ENCODE assay signal across 2 cellular contexts in genomic region chr22:42367980-42368378, GRCh38.
TF ChIP-seq lines count a peak whose summit lies in the region.

No MANE protein-coding gene starts in this region.

TF ChIP-seq in SK-N-SH, 30 proteins besides CTCF, POLR2A, EP300 and RAD21 (continued from another document):
- TF ChIP-seq IRF3 (IDR thresholded peaks at IDR 0.05; ENCODE audit: low read depth, low read length) (no peak), SMC3 (IDR thresholded peaks at IDR 0.05; ENCODE audit: low read depth, low read length) (no peak), FOXJ3 (CRISPR knock-in tag; IDR thresholded peaks at IDR 0.05) (no peak), NFIC (IDR thresholded peaks at IDR 0.05; ENCODE audit: borderline replicate concordance) (no peak), GATA2 (CRISPR knock-in tag; IDR thresholded peaks at IDR 0.05) (no peak)
- TF ChIP-seq, protein P1, sequence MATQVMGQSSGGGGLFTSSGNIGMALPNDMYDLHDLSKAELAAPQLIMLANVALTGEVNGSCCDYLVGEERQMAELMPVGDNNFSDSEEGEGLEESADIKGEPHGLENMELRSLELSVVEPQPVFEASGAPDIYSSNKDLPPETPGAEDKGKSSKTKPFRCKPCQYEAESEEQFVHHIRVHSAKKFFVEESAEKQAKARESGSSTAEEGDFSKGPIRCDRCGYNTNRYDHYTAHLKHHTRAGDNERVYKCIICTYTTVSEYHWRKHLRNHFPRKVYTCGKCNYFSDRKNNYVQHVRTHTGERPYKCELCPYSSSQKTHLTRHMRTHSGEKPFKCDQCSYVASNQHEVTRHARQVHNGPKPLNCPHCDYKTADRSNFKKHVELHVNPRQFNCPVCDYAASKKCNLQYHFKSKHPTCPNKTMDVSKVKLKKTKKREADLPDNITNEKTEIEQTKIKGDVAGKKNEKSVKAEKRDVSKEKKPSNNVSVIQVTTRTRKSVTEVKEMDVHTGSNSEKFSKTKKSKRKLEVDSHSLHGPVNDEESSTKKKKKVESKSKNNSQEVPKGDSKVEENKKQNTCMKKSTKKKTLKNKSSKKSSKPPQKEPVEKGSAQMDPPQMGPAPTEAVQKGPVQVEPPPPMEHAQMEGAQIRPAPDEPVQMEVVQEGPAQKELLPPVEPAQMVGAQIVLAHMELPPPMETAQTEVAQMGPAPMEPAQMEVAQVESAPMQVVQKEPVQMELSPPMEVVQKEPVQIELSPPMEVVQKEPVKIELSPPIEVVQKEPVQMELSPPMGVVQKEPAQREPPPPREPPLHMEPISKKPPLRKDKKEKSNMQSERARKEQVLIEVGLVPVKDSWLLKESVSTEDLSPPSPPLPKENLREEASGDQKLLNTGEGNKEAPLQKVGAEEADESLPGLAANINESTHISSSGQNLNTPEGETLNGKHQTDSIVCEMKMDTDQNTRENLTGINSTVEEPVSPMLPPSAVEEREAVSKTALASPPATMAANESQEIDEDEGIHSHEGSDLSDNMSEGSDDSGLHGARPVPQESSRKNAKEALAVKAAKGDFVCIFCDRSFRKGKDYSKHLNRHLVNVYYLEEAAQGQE (IDR thresholded peaks at IDR 0.05; ENCODE audit: low read depth, low read length): no peak

TF ChIP-seq in SK-N-SH treated with all-trans-retinoic acid at 6 μM for 48 hours, 23 proteins besides CTCF, POLR2A, EP300 and RAD21 (continued from another document):
- TF ChIP-seq ARNTL (CRISPR knock-in tag; IDR thresholded peaks at IDR 0.05; ENCODE audit: borderline replicate concordance, low read depth): no peak
- no peak for TF ChIP-seq OSR1 (CRISPR knock-in tag; IDR thresholded peaks at IDR 0.05)
- TF ChIP-seq TOX (CRISPR knock-in tag; IDR thresholded peaks at IDR 0.05; ENCODE audit: borderline replicate concordance): no peak
- TF ChIP-seq POU6F1 (CRISPR knock-in tag; IDR thresholded peaks at IDR 0.05; ENCODE audit: borderline replicate concordance, low read depth): no peak
- TF ChIP-seq, protein P2, sequence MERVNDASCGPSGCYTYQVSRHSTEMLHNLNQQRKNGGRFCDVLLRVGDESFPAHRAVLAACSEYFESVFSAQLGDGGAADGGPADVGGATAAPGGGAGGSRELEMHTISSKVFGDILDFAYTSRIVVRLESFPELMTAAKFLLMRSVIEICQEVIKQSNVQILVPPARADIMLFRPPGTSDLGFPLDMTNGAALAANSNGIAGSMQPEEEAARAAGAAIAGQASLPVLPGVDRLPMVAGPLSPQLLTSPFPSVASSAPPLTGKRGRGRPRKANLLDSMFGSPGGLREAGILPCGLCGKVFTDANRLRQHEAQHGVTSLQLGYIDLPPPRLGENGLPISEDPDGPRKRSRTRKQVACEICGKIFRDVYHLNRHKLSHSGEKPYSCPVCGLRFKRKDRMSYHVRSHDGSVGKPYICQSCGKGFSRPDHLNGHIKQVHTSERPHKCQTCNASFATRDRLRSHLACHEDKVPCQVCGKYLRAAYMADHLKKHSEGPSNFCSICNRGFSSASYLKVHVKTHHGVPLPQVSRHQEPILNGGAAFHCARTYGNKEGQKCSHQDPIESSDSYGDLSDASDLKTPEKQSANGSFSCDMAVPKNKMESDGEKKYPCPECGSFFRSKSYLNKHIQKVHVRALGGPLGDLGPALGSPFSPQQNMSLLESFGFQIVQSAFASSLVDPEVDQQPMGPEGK (CRISPR knock-in tag; IDR thresholded peaks at IDR 0.05; ENCODE audit: borderline replicate concordance): no peak
- TF ChIP-seq ZNF70 (CRISPR knock-in tag; IDR thresholded peaks at IDR 0.05): no peak
- TF ChIP-seq ZFP30 (CRISPR knock-in tag; IDR thresholded peaks at IDR 0.05): no peak
- TF ChIP-seq RARB (CRISPR knock-in tag; IDR thresholded peaks at IDR 0.05): no peak
- no peak for TF ChIP-seq TSHZ2 (CRISPR knock-in tag; IDR thresholded peaks at IDR 0.05)
